Comparison of ENCODE assay signal across 20 cellular contexts in genomic region chr6:6812427-6812826, GRCh38.
DNase-seq lines count a peak whose midpoint lies in the region; ATAC-seq, FAIRE-seq and TF ChIP-seq lines count a peak whose summit lies in the region.
"Had no signal": no experiment of that assay in that cellular context is flagged by ENCODE, and none has a peak within 500 bp of the region (broad histone marks: within the 10 kb centered on the region; RNA-seq: fewer than 3 reads in every experiment).

No MANE protein-coding gene starts in this region.

- H3K27me3 ChIP-seq in CD4-positive, CD25-positive, alpha-beta regulatory T cell (ENCODE audit: control insufficient read depth, insufficient read depth, low read length) = no peaks in the 10 kb centered on the region
- H3K27me3 ChIP-seq in RWPE2 (ENCODE audit: insufficient read depth, poor library complexity, severe bottlenecking) = no peaks in the 10 kb centered on the region
- H3K27me3 ChIP-seq in keratinocyte (ENCODE audit: control insufficient read depth, extremely low read depth, insufficient read depth, low read length) = no peaks in the 10 kb centered on the region
- H3K27me3 ChIP-seq: cardiac muscle cell, gastrocnemius medialis had no signal

- H3K4me3 ChIP-seq in A549 (no peak overlapping the region), RWPE2 (ENCODE audit: severe bottlenecking) (no peak overlapping the region), keratinocyte (ENCODE audit: control insufficient read depth in 2 of 3, extremely low read depth in 1 of 3, insufficient read depth in 2 of 3, low read depth in 1 of 3, low read length in 3 of 3) (no peak overlapping the region)
- H3K4me3 ChIP-seq in CD4-positive, CD25-positive, alpha-beta regulatory T cell (ENCODE audit: low read depth, low read length) = no peak overlapping the region
- H3K4me3 ChIP-seq: cardiac muscle cell, gastrocnemius medialis, tibial artery had no signal

- DNase-seq in A549 (ENCODE audit: low read depth in 1 of 2, low spot score in 1 of 2) = no peak
- no peak for DNase-seq in CD4-positive, CD25-positive, alpha-beta regulatory T cell
- DNase-seq in RWPE2 (ENCODE audit: low spot score) = no peak
- no peak for DNase-seq in keratinocyte (ENCODE audit: low read depth, low spot score)
- DNase-seq in C1 segment of cervical spinal cord (lab: John Stamatoyannopoulos, UW) = no peak
- DNase-seq in NK-92 (lab: John Stamatoyannopoulos, UW; ENCODE audit: unreplicated experiment) = no peak
- no peak for DNase-seq in foreskin melanocyte
- DNase-seq: activated effector memory CD4-positive, alpha-beta T cell treated with anti-CD3 and anti-CD28 coated beads, Interleukin-2, amount 50 U/mL, for 16 hours; dorsolateral prefrontal cortex; gastrocnemius medialis; kidney glomerular epithelial cell; NCI-H1417; NCI-H2171; psoas muscle; stimulated activated CD4-positive, alpha-beta T cell treated with anti-CD3 and anti-CD28 coated beads, Interleukin-4, amount 100 ng/mL, for 1 hour; tibial artery had no signal

- no peaks in the 10 kb centered on the region for H3K36me3 ChIP-seq in CD4-positive, CD25-positive, alpha-beta regulatory T cell (ENCODE audit: control insufficient read depth, insufficient read depth, low read length)
- H3K36me3 ChIP-seq in RWPE2 (ENCODE audit: low read depth) (no peaks in the 10 kb centered on the region), keratinocyte (ENCODE audit: control insufficient read depth in 2 of 2, extremely low read depth in 1 of 2, insufficient read depth in 2 of 2, low read length in 2 of 2) (no peaks in the 10 kb centered on the region)
- H3K36me3 ChIP-seq: cardiac muscle cell, gastrocnemius medialis, tibial artery had no signal

- FAIRE-seq in A549 (lab: Jason Lieb, UNC) = no peak
- FAIRE-seq in keratinocyte (lab: Jason Lieb, UNC) = no peak

- POLR2A ChIA-PET in A549 (lab: Yijun Ruan, JAX) = no interaction called here

- CTCF ChIA-PET in A549 (lab: Yijun Ruan, JAX) = no interaction called here

- dilution Hi-C loops in keratinocyte (cut with MboI; ENCODE audit: extremely low pct_ligation_motif_present, low sequenced_read_pairs) = no loop called here

- TF ChIP-seq EP300 in A549 (IDR thresholded peaks at IDR 0.05) = no peak

- no peak for TF ChIP-seq CTCF in A549 (IDR thresholded peaks at IDR 0.05)
- no peak for TF ChIP-seq CTCF in RWPE2 (IDR thresholded peaks at IDR 0.05; ENCODE audit: poor library complexity, severe bottlenecking)
- no peak for TF ChIP-seq CTCF in keratinocyte (optimal IDR thresholded peaks at IDR 0.05 in 1 of 3, IDR thresholded peaks at IDR 0.05 in 1 of 3, conservative IDR thresholded peaks at IDR 0.05 in 1 of 3; ENCODE audit: extremely low read depth in 1 of 3, insufficient read depth in 2 of 3, low read length in 3 of 3)

- WGBS in A549 (ENCODE audit: missing lambda C conversion rate) = 100% methylated on average over 2 of the region's 2 CpGs

- H3K27ac Mint-ChIP-seq in CD4-positive, CD25-positive, alpha-beta regulatory T cell = peak overlapping the region; percentile 77 to 99 (median 97)

- H3K4me2 ChIP-seq in A549 = no peak overlapping the region
- H3K4me2 ChIP-seq in keratinocyte (ENCODE audit: control insufficient read depth, extremely low read depth, insufficient read depth, low read depth, low read length) = peak overlapping the region; percentile 72

- H3K27ac ChIP-seq in A549 (peak overlapping the region; percentile 39 to 73; a peak in 4 of 6 replicates), RWPE2 (ENCODE audit: poor library complexity, severe bottlenecking) (peak overlapping the region; percentile 98), keratinocyte (ENCODE audit: control insufficient read depth, insufficient read depth, low read length) (peak overlapping the region; percentile 83)
- H3K27ac ChIP-seq in CD4-positive, CD25-positive, alpha-beta regulatory T cell (ENCODE audit: insufficient read depth, low read length, poor library complexity, severe bottlenecking) = no peak overlapping the region
- H3K27ac ChIP-seq: cardiac muscle cell, psoas muscle, tibial artery had no signal

- peaks cover 0 to 16% (median 12%) of the 10 kb centered on the region in 4 donors for H3K4me1 Mint-ChIP-seq in CD4-positive, CD25-positive, alpha-beta regulatory T cell

- no peaks in the 10 kb centered on the region for H3K9me3 Mint-ChIP-seq in CD4-positive, CD25-positive, alpha-beta regulatory T cell

- TF ChIP-seq RAD21 in A549 (conservative IDR thresholded peaks at IDR 0.05 in 1 of 2, IDR thresholded peaks at IDR 0.05 in 1 of 2) = no peak

- no peak for ATAC-seq in A549
- no peak for ATAC-seq in CD4-positive, CD25-positive, alpha-beta regulatory T cell (ENCODE audit: low read depth in 2 of 2)
- ATAC-seq in RWPE2 (ENCODE audit: low read depth) = no peak
- ATAC-seq in GM18511 (IDR thresholded peaks at IDR 0.05; ENCODE audit: unreplicated experiment) = no peak
- ATAC-seq: gastrocnemius medialis; Right ventricle myocardium inferior; stimulated activated naive CD8-positive, alpha-beta T cell treated with anti-CD3 and anti-CD28 coated beads, Interleukin-15, Interleukin-2, amounts not matched to agents 100 U/mL and 50 U/mL, for 24 hours had no signal

- no peaks in the 10 kb centered on the region for H3K36me3 Mint-ChIP-seq in CD4-positive, CD25-positive, alpha-beta regulatory T cell

- peak overlapping the region; percentile 4 for H2AFZ ChIP-seq in keratinocyte (ENCODE audit: control insufficient read depth, low read length)

- no peak for TF ChIP-seq POLR2A in A549 (IDR thresholded peaks at IDR 0.05; ENCODE audit: low read length)

- peak overlapping the region; percentile 66 for H3K9ac ChIP-seq in keratinocyte (ENCODE audit: control insufficient read depth, extremely low read depth, insufficient read depth, low read length)

- H3K27me3 Mint-ChIP-seq in CD4-positive, CD25-positive, alpha-beta regulatory T cell = peaks cover 8% of the 10 kb centered on the region

- H3K9me3 ChIP-seq in A549 = no peaks in the 10 kb centered on the region
- no peaks in the 10 kb centered on the region for H3K9me3 ChIP-seq in CD4-positive, CD25-positive, alpha-beta regulatory T cell (ENCODE audit: control insufficient read depth in 2 of 2, low read length in 2 of 2)
- no peaks in the 10 kb centered on the region for H3K9me3 ChIP-seq in RWPE2 (ENCODE audit: severe bottlenecking)
- no peaks in the 10 kb centered on the region for H3K9me3 ChIP-seq in keratinocyte (ENCODE audit: control insufficient read depth, low read depth, low read length)
- H3K9me3 ChIP-seq: gastrocnemius medialis, psoas muscle, tibial artery had no signal

- H3K4me1 ChIP-seq in A549 (peaks cover 17% of the 10 kb centered on the region; the same call in 2 of the 3 replicates), RWPE2 (ENCODE audit: insufficient read depth, poor library complexity, severe bottlenecking) (peaks cover 26% of the 10 kb centered on the region), keratinocyte (ENCODE audit: control insufficient read depth, extremely low read depth, insufficient read depth, low read length) (peaks cover 20% of the 10 kb centered on the region)
- peaks cover 15% of the 10 kb centered on the region for H3K4me1 ChIP-seq in CD4-positive, CD25-positive, alpha-beta regulatory T cell (ENCODE audit: control insufficient read depth, insufficient read depth, low read length, poor library complexity, severe bottlenecking)
- H3K4me1 ChIP-seq: tibial artery had no signal

- no peaks in the 10 kb centered on the region for H4K20me1 ChIP-seq in keratinocyte (ENCODE audit: control insufficient read depth, extremely low read depth, insufficient read depth, low read length)

- H3K9me1 ChIP-seq in keratinocyte (ENCODE audit: control insufficient read depth, extremely low read depth, insufficient read depth, low read length) = no peaks in the 10 kb centered on the region

- peak overlapping the region in 1 of 4 donors; percentile 97 for H3K4me3 Mint-ChIP-seq in CD4-positive, CD25-positive, alpha-beta regulatory T cell

- H3K79me2 ChIP-seq in keratinocyte (ENCODE audit: control insufficient read depth, insufficient read depth, low read length) = no peaks in the 10 kb centered on the region

TF ChIP-seq in A549, 52 proteins besides CTCF, POLR2A, EP300 and RAD21 (continues in another document):
- TF ChIP-seq CBX2 (IDR thresholded peaks at IDR 0.05; ENCODE audit: borderline replicate concordance, low read depth) = no peak
- no peak for TF ChIP-seq HMGXB4 (CRISPR knock-in tag; IDR thresholded peaks at IDR 0.05; ENCODE audit: borderline replicate concordance)
- TF ChIP-seq RNF2 (IDR thresholded peaks at IDR 0.05; ENCODE audit: borderline replicate concordance, low read depth) = no peak
- TF ChIP-seq KDM1A (IDR thresholded peaks at IDR 0.05; ENCODE audit: low read depth) = no peak
- TF ChIP-seq TFCP2L1 (CRISPR knock-in tag; IDR thresholded peaks at IDR 0.05) = no peak
- TF ChIP-seq BHLHE40 (IDR thresholded peaks at IDR 0.05; ENCODE audit: low read depth, low read length) = no peak
- no peak for TF ChIP-seq MYC (IDR thresholded peaks at IDR 0.05; ENCODE audit: borderline replicate concordance, low read length)
- TF ChIP-seq NFE2L2 (conservative IDR thresholded peaks at IDR 0.05; ENCODE audit: low read length) = no peak
- no peak for TF ChIP-seq SREBF2 (IDR thresholded peaks at IDR 0.05)
- TF ChIP-seq POLR2AphosphoS2 (conservative IDR thresholded peaks at IDR 0.05; ENCODE audit: low read length) = no peak
- TF ChIP-seq ZSCAN20 (CRISPR knock-in tag; IDR thresholded peaks at IDR 0.05) = no peak
- TF ChIP-seq FOSB (CRISPR knock-in tag; IDR thresholded peaks at IDR 0.05) = no peak
- no peak for TF ChIP-seq RFX5 (IDR thresholded peaks at IDR 0.05)
- TF ChIP-seq RARB (CRISPR knock-in tag; IDR thresholded peaks at IDR 0.05) = no peak
